In the genomic region with DNA sequence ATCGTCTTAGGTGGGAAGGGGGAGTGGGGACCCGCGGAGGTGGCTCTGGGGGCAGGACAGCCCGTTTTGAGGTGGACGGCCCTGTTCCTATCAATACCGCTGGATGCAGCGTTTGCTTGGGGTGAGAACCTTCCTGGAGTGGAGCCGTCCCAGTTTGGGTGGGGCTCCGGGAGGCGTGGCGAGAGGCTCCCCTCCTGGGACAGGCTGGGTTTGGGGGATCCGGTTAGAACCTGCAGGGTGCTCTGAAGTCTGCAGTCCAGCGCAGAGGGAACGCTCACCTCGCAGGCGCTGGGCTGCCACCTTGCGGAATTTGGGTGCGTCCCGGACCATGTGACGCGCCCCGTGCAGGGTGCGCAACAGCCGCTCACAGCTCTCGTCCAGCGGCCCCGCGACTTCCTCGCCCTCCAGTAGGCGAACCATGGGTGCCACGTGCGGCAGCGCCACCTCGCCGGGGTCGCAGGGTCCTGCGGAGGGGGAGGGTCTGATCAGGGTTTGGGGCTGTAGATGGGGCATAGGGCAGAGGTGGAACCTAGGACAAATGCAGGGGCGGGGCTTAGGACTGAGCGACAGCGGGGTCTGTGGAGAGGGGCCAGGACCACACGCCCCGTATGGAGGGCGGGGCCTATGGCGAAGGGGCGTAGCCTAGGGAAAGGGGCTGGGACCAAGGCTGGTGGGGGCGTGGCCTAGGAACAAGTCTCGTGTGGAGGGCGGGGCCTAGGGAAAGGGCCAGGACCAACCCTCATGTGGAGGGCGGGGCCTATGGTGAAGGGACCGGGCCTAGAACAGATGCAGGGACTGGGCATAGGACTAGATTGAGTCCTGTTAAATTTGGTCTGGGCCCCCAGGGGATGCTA, we compare ENCODE assay signal across 7 cellular contexts. TPM values are rescaled to one million over a fixed set of nuclear protein-coding genes. Genes with fewer than 3 reads are reported as not detected.
DNase-seq lines count a peak whose midpoint lies in the region; ATAC-seq and TF ChIP-seq lines count a peak whose summit lies in the region.

No MANE protein-coding gene starts in this region.

- no peaks in the 10 kb centered on the region for H3K9me3 ChIP-seq in Peyer's patch

- peak; percentile 24 to 52 for TF ChIP-seq POLR2A in Peyer's patch (IDR thresholded peaks at IDR 0.05)

- H3K27me3 ChIP-seq in Peyer's patch: no peaks in the 10 kb centered on the region

- peak overlapping the region; percentile 31 to 52 (median 45) for H3K4me3 ChIP-seq in Peyer's patch

- DNase-seq in Peyer's patch (peak; percentile 92 to 96 (median 93)), Right ventricle myocardium superior (peak; percentile 87), renal cortical epithelial cell (ENCODE audit: low read depth) (peak; percentile 60), NCI-H1930 (lab: John Stamatoyannopoulos, UW) (no peak)
- DNase-seq in activated T-helper 9 cell treated with anti-CD3 and anti-CD28 coated beads, Interleukin-2, amount 50 U/mL, for 16 hours (ENCODE audit: low read depth): peak; percentile 64

- peak overlapping the region; percentile 68 to 96 (median 84) for H3K27ac ChIP-seq in Peyer's patch

- intact Hi-C loops in Right ventricle myocardium superior (cut with DNase I): no loop called here

- peaks cover 0 to 23% (median 4%) of the 10 kb centered on the region in 4 donors for H3K4me1 ChIP-seq in Peyer's patch

- peak; percentile 51 for ATAC-seq in GM18520 (IDR thresholded peaks at IDR 0.05; ENCODE audit: unreplicated experiment)
- ATAC-seq in HG02884 (IDR thresholded peaks at IDR 0.05; ENCODE audit: unreplicated experiment): peak; percentile 65
- ATAC-seq in Right ventricle myocardium superior (ENCODE audit: poor library complexity): peak; percentile 86

- peak; percentile 29 to 76 (median 58) for TF ChIP-seq CTCF in Peyer's patch (IDR thresholded peaks at IDR 0.05)

- peaks cover 0 to 51% (median 0%) of the 10 kb centered on the region in 3 donors for H3K36me3 ChIP-seq in Peyer's patch

RNA-seq across cellular contexts. Expression of gene SH2D3A, which starts 13.8 kb away (rescaled TPM):
- total RNA-seq in Peyer's patch: 100 to 1,000 TPM in 1 of 4 donors, 10 to 100 TPM in 3; 43.7 to 127 (median 91.9) TPM
- not detected for total RNA-seq in Right ventricle myocardium superior
- 5.1 and 34.6 TPM in 2 replicates for total RNA-seq in renal cortical epithelial cell

RNA-seq across cellular contexts. Expression of gene TRIP10, which starts 13.9 kb away (rescaled TPM):
- total RNA-seq in Peyer's patch: 100 to 1,000 TPM in 1 of 4 donors, 10 to 100 TPM in 3; 30.1 to 314 (median 81.5) TPM
- 133 TPM for total RNA-seq in Right ventricle myocardium superior
- total RNA-seq in renal cortical epithelial cell: 42.8 and 51.1 TPM in 2 replicates

RNA-seq across cellular contexts. Expression of gene GPR108, which starts 16.0 kb away (rescaled TPM):
- total RNA-seq in Peyer's patch (100 to 1,000 TPM in 1 of 4 donors, 10 to 100 TPM in 3; 54.5 to 133 (median 92.2) TPM), Right ventricle myocardium superior (22.2 TPM), renal cortical epithelial cell (102 and 109 TPM in 2 replicates)

RNA-seq across cellular contexts. Expression of gene VAV1, which starts 19.1 kb away (rescaled TPM):
- 10 to 100 TPM in 1 of 4 donors, 1 to 10 TPM in 3; 7.0 to 57.8 (median 7.7) TPM for total RNA-seq in Peyer's patch
- 2.8 TPM for total RNA-seq in Right ventricle myocardium superior
- 0.05 and 5.2 TPM in 2 replicates for total RNA-seq in renal cortical epithelial cell

RNA-seq across cellular contexts. Expression of gene C3, which starts 33.0 kb away (rescaled TPM):
- total RNA-seq in Peyer's patch (100 to 1,000 TPM in 3 of 4 donors, 10 to 100 TPM in 1; 89.1 to 548 (median 264) TPM), Right ventricle myocardium superior (308 TPM), renal cortical epithelial cell (157 and 2,273 TPM in 2 replicates)

Comparison
In these comparisons a context has a peak if more than half of its experiments do, and no peak if none do; other contexts are left out.
1. DNase-seq: peak in Peyer's patch (3 of 3), activated T-helper 9 cell treated with anti-CD3 and anti-CD28 coated beads, Interleukin-2, amount 50 U/mL, for 16 hours (single experiment), Right ventricle myocardium superior (single experiment) and renal cortical epithelial cell (single experiment); none in NCI-H1930 (0 of 2).
2. Peak in every context shown above with its lines, with median percentiles within 50 percentile points of each other: ATAC-seq.